Comparison of ENCODE assay signal across 25 cellular contexts in the genomic region with DNA sequence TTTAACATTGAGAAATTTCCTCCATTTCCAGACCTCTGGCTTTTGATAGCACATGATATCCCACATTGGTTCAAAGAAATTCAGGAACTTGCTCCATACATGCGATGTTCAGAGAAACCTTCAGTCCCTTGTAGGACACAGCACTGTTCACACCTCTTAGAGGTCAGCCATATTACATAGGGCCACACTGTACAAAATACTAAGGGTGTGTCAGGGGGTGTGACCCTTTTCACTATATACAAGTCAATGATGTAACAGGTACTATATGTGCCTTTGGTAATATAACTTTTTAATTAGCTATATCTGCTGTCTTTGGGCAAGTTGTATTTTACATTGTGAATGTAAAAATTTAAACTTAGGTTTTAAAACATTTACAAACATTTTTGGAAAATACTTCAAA.
"Had no signal": no experiment of that assay in that cellular context is flagged by ENCODE, and none has a peak within 500 bp of the region (broad histone marks: within the 10 kb centered on the region; RNA-seq: fewer than 3 reads in every experiment).

No MANE protein-coding gene starts in this region.

- H3K4me2 ChIP-seq: neural progenitor cell had no signal

- H3K27ac ChIP-seq: neural progenitor cell, ovary, parathyroid adenoma, psoas muscle, right lobe of liver, sigmoid colon, stomach, thoracic aorta, thyroid gland, tibial nerve, upper lobe of left lung, vagina had no signal

- DNase-seq: natural killer cell; occipital lobe; ovary; posterior cingulate gyrus; psoas muscle; right cardiac atrium; right lobe of liver; sigmoid colon; stimulated activated CD4-positive, alpha-beta T cell treated with anti-CD3 and anti-CD28 coated beads, Interleukin-15, amount 100 ng/mL, for 24 hours; stimulated activated CD4-positive, alpha-beta T cell treated with anti-CD3 and anti-CD28 coated beads, Interleukin-2, amount 100 ng/mL, for 24 hours; stimulated activated CD4-positive, alpha-beta T cell treated with anti-CD3 and anti-CD28 coated beads, Interleukin-2, amount 100 ng/mL, for 48 hours; stimulated activated CD4-positive, alpha-beta T cell treated with anti-CD3 and anti-CD28 coated beads, Interleukin-4, amount 100 ng/mL, for 24 hours; stimulated activated naive B cell treated with anti-CD40 and anti-IgM and Interleukin-4, amounts not matched to agents 10 μg/mL and 1 μg/mL and 100 μg/mL, for 72 hours; stimulated activated naive CD4-positive, alpha-beta T cell treated with Interleukin-2 at 50 U/mL for 16 hours; stomach; thyroid gland; trophoblast cell; upper lobe of left lung had no signal

- FAIRE-seq: urothelium cell line had no signal

- H3K27me3 ChIP-seq: neural progenitor cell, ovary, right lobe of liver, sigmoid colon, stomach, thyroid gland, tibial nerve, upper lobe of left lung, vagina had no signal

- H3K79me2 ChIP-seq: parathyroid adenoma had no signal

- H3K4me3 ChIP-seq: neural progenitor cell, ovary, psoas muscle, right lobe of liver, sigmoid colon, stomach, thoracic aorta, thyroid gland, tibial nerve, upper lobe of left lung, vagina had no signal

- H3K36me3 ChIP-seq: neural progenitor cell, ovary, right lobe of liver, sigmoid colon, stomach, thoracic aorta, thyroid gland, tibial nerve, upper lobe of left lung, vagina had no signal

- H3K9ac ChIP-seq: neural progenitor cell, parathyroid adenoma had no signal

- H3K4me1 ChIP-seq: parathyroid adenoma, psoas muscle, right lobe of liver, stomach, tibial nerve, upper lobe of left lung, vagina had no signal

- H3K9me3 ChIP-seq: ovary, psoas muscle, right lobe of liver, sigmoid colon, stomach, thoracic aorta, thyroid gland, tibial nerve, upper lobe of left lung, vagina had no signal

- H2AFZ ChIP-seq: neural progenitor cell, parathyroid adenoma had no signal

- ATAC-seq: natural killer cell; psoas muscle; right cardiac atrium; right lobe of liver; stimulated activated effector memory CD8-positive, alpha-beta T cell treated with anti-CD3 and anti-CD28 coated beads, Interleukin-12 subunit alpha, Interleukin-12 subunit beta, amount 100 ng/mL, for 72 hours; stimulated activated naive B cell treated with anti-CD40 and anti-IgM and Interleukin-4, amounts not matched to agents 10 μg/mL and 1 μg/mL and 100 μg/mL, for 72 hours had no signal
